ENCODE assay signal across 16 cellular contexts in the genomic region with DNA sequence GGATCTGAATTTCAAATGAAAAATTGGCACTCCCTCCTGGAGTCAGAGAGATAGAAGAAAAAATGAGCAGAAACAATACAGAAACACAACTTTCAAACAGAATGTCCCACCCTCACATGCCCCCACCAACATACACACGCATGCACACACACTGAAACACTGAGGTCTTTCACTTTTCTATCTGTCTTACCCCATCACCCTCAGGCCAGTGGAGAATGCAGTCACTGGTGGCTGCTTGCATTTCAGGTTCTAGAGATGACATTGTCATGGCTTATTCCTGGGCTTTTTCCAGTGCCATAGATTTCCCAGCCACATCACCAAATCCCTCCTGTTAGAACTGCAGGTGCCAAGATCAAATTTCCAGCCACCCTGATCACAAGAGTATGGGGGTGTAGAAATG.
DNase-seq lines count a peak whose midpoint lies in the region; ATAC-seq and TF ChIP-seq lines count a peak whose summit lies in the region.
"Had no signal": no experiment of that assay in that cellular context is flagged by ENCODE, and none has a peak within 500 bp of the region (broad histone marks: within the 10 kb centered on the region; RNA-seq: fewer than 3 reads in every experiment).

No MANE protein-coding gene starts in this region.

- H4K20me1 ChIP-seq in smooth muscle cell (ENCODE audit: low read depth): no peaks in the 10 kb centered on the region

- peak overlapping the region; percentile 16 for H3K27ac Mint-ChIP-seq in nephron progenitor cell

- ATAC-seq in HG03439 (IDR thresholded peaks at IDR 0.05; ENCODE audit: unreplicated experiment) (no peak), HG02870 (IDR thresholded peaks at IDR 0.05; ENCODE audit: unreplicated experiment) (no peak)

- no peaks in the 10 kb centered on the region for H3K9me3 Mint-ChIP-seq in nephron progenitor cell

- peak; percentile 19 for DNase-seq in DMS 273 (lab: John Stamatoyannopoulos, UW; ENCODE audit: unreplicated experiment)
- no peak for DNase-seq in DMS 273 treated with DMSO at 0.1 percent for 48 hours (lab: John Stamatoyannopoulos, UW)
- peak; percentile 17 for DNase-seq in BE2C
- peak; percentile 46 for DNase-seq in NCI-H82 (lab: John Stamatoyannopoulos, UW)
- no peak for DNase-seq in nephron progenitor cell
- DNase-seq in smooth muscle cell (lab: John Stamatoyannopoulos, UW; ENCODE audit: unreplicated experiment): no peak
- DNase-seq: C1 segment of cervical spinal cord, MV-4-11, NCI-H1694, Peyer's patch, Right ventricle myocardium superior, T-helper 2 cell had no signal

- H3K4me1 ChIP-seq in BE2C: peaks cover 41% of the 10 kb centered on the region
- no peaks in the 10 kb centered on the region for H3K4me1 ChIP-seq in smooth muscle cell (ENCODE audit: low read depth)
- H3K4me1 ChIP-seq: Peyer's patch had no signal

- peaks cover 30% of the 10 kb centered on the region for H3K4me1 Mint-ChIP-seq in nephron progenitor cell

- TF ChIP-seq CTCF in BE2C (IDR thresholded peaks at IDR 0.05; ENCODE audit: low read depth, low read length): no peak
- no peak for TF ChIP-seq CTCF in nephron progenitor cell (IDR thresholded peaks at IDR 0.05)
- no peak for TF ChIP-seq CTCF in smooth muscle cell (IDR thresholded peaks at IDR 0.05; ENCODE audit: borderline replicate concordance, insufficient read depth, poor library complexity, severe bottlenecking)

- H3K27me3 ChIP-seq in BE2C (no peaks in the 10 kb centered on the region), smooth muscle cell (ENCODE audit: low read depth) (no peaks in the 10 kb centered on the region)
- H3K27me3 ChIP-seq: Peyer's patch had no signal

- no peaks in the 10 kb centered on the region for H3K79me2 ChIP-seq in smooth muscle cell (ENCODE audit: low read depth)

- H3K36me3 ChIP-seq in BE2C: no peaks in the 10 kb centered on the region
- H3K36me3 ChIP-seq in smooth muscle cell (ENCODE audit: low read depth): no peaks in the 10 kb centered on the region
- H3K36me3 ChIP-seq: HAP-1, Peyer's patch had no signal

- H2AFZ ChIP-seq in smooth muscle cell (ENCODE audit: low read depth): no peak overlapping the region

- H3K9me3 ChIP-seq in BE2C: no peaks in the 10 kb centered on the region
- H3K9me3 ChIP-seq in smooth muscle cell (replicated peaks; ENCODE audit: low read depth): no peaks in the 10 kb centered on the region
- H3K9me3 ChIP-seq: HAP-1, Peyer's patch had no signal

- H3K9ac ChIP-seq in smooth muscle cell (ENCODE audit: low read depth): no peak overlapping the region

- no peaks in the 10 kb centered on the region for H3K27me3 Mint-ChIP-seq in nephron progenitor cell (ENCODE audit: low read depth, poor library complexity)

- no peaks in the 10 kb centered on the region for H3F3A ChIP-seq in smooth muscle cell (ENCODE audit: low read depth)

- H3K4me3 ChIP-seq in BE2C (ENCODE audit: low read depth, low read length): no peak overlapping the region
- H3K4me3 ChIP-seq in smooth muscle cell: no peak overlapping the region
- H3K4me3 ChIP-seq: HAP-1, Peyer's patch had no signal

- no peak overlapping the region for H3K27ac ChIP-seq in smooth muscle cell (ENCODE audit: low read depth)
- H3K27ac ChIP-seq: 22Rv1, Peyer's patch had no signal

- no peaks in the 10 kb centered on the region for H3K36me3 Mint-ChIP-seq in nephron progenitor cell (ENCODE audit: low read depth)

- WGBS in smooth muscle cell (ENCODE audit: low lambda C conversion rate): 96% methylated on average over 1 of the region's 1 CpG

- no peak overlapping the region for H3K4me3 Mint-ChIP-seq in nephron progenitor cell

- no peak overlapping the region for H3K4me2 ChIP-seq in smooth muscle cell

Comparison
In these comparisons a context has a peak if more than half of its experiments do, and no peak if none do; other contexts are left out.
1. DNase-seq: peak in DMS 273 (single experiment), BE2C (single experiment) and NCI-H82 (single experiment); none in DMS 273 treated with DMSO at 0.1 percent for 48 hours (single experiment), nephron progenitor cell (single experiment) and smooth muscle cell (single experiment).